In genomic region chr19:10335149-10336053, GRCh38 we compare ENCODE assay signal across 8 cellular contexts. TPM values are rescaled to one million over a fixed set of nuclear protein-coding genes. Genes with fewer than 3 reads are reported as not detected.
DNase-seq lines count a peak whose midpoint lies in the region; ATAC-seq and TF ChIP-seq lines count a peak whose summit lies in the region.

No MANE protein-coding gene starts in this region.

- DNase-seq in SJSA1 (ENCODE audit: low read depth in 1 of 2, low spot score in 2 of 2): no peak
- DNase-seq in fibroblast of villous mesenchyme (ENCODE audit: low read depth): no peak
- DNase-seq in progenitor cell of endocrine pancreas (ENCODE audit: low spot score, unreplicated experiment): no peak
- DNase-seq in NCI-H69 (lab: John Stamatoyannopoulos, UW): no peak
- DNase-seq in DMS 273 treated with DMSO at 0.1 percent for 48 hours (lab: John Stamatoyannopoulos, UW): no peak

- H3K4me3 ChIP-seq in BLaER1 (no peak overlapping the region), SJSA1 (peak overlapping the region; percentile 93), fibroblast of villous mesenchyme (ENCODE audit: low read depth, low read length) (peak overlapping the region; percentile 91)

- H3K4me1 ChIP-seq in BLaER1: peaks cover 50% of the 10 kb centered on the region
- peaks cover 19% of the 10 kb centered on the region for H3K4me1 ChIP-seq in SJSA1 (replicated peaks)

- no peaks in the 10 kb centered on the region for H3K9me3 ChIP-seq in BLaER1
- no peaks in the 10 kb centered on the region for H3K9me3 ChIP-seq in SJSA1 (replicated peaks)

- H3K4me2 ChIP-seq in BLaER1: no peak overlapping the region

- peaks cover 7% of the 10 kb centered on the region for H3K27me3 Mint-ChIP-seq in progenitor cell of endocrine pancreas

- H3K27me3 ChIP-seq in BLaER1 (no peaks in the 10 kb centered on the region), SJSA1 (replicated peaks) (no peaks in the 10 kb centered on the region)

- no peak for TF ChIP-seq POLR2A in GM18505 (IDR thresholded peaks at IDR 0.05; ENCODE audit: borderline replicate concordance, extremely low read depth, insufficient read depth, insufficient read length)

- peaks cover 26% of the 10 kb centered on the region for H4K20me1 ChIP-seq in BLaER1

- H3K4me3 Mint-ChIP-seq in progenitor cell of endocrine pancreas (ENCODE audit: low read depth): peak overlapping the region; percentile 96

- H3K27ac Mint-ChIP-seq in progenitor cell of endocrine pancreas: no peak overlapping the region

- no peak for ATAC-seq in GM18505 (IDR thresholded peaks at IDR 0.05; ENCODE audit: unreplicated experiment)
- ATAC-seq in GM19023 (IDR thresholded peaks at IDR 0.05; ENCODE audit: unreplicated experiment): no peak

- no peaks in the 10 kb centered on the region for H3K36me3 Mint-ChIP-seq in progenitor cell of endocrine pancreas (ENCODE audit: insufficient read depth)

- TF ChIP-seq CTCF in fibroblast of villous mesenchyme (IDR thresholded peaks at IDR 0.05; ENCODE audit: insufficient read depth, low read depth, low read length) (no peak), progenitor cell of endocrine pancreas (IDR thresholded peaks at IDR 0.05; ENCODE audit: unreplicated experiment) (no peak)

- 0 out of 2 replicates have a peak overlapping the region, but pooled peaks have one; percentile 9 for H3K27ac ChIP-seq in BLaER1
- H3K27ac ChIP-seq in SJSA1: no peak overlapping the region

- H3K36me3 ChIP-seq in BLaER1 (peaks cover 22% of the 10 kb centered on the region), SJSA1 (peaks cover 23% of the 10 kb centered on the region)

- H3K9me3 Mint-ChIP-seq in progenitor cell of endocrine pancreas (ENCODE audit: low read depth): no peaks in the 10 kb centered on the region

- H3K4me1 Mint-ChIP-seq in progenitor cell of endocrine pancreas (ENCODE audit: low read depth): peaks cover 12% of the 10 kb centered on the region

- H3K9ac ChIP-seq in BLaER1: no peak overlapping the region

RNA-seq across cellular contexts. Expression of gene RAVER1, which starts 2.1 kb away (rescaled TPM):
- 27.3 and 36.4 TPM in 2 replicates for total RNA-seq in SJSA1 (2014; rRNA removed; shearing (Covaris generic))
- total RNA-seq in fibroblast of villous mesenchyme: 10.4 and 11.0 TPM in 2 replicates
- total RNA-seq in progenitor cell of endocrine pancreas: 50.5 and 53.4 TPM in 2 replicates

RNA-seq across cellular contexts. Expression of gene ICAM3, which starts 4.0 kb away (rescaled TPM):
- 6.0 and 8.1 TPM in 2 replicates for total RNA-seq in SJSA1 (2014; rRNA removed; shearing (Covaris generic))
- total RNA-seq in fibroblast of villous mesenchyme (4.3 and 7.4 TPM in 2 replicates), progenitor cell of endocrine pancreas (5.1 and 6.3 TPM in 2 replicates)

RNA-seq across cellular contexts. Expression of gene FDX2, which starts 19.6 kb away (rescaled TPM):
- total RNA-seq in SJSA1 (2014; rRNA removed; shearing (Covaris generic)): 25.5 and 84.1 TPM in 2 replicates
- total RNA-seq in fibroblast of villous mesenchyme: 24.2 and 30.3 TPM in 2 replicates
- total RNA-seq in progenitor cell of endocrine pancreas: 23.2 and 24.7 TPM in 2 replicates

RNA-seq across cellular contexts. Expression of gene ZGLP1, which starts 25.8 kb away (rescaled TPM):
- 1.2 TPM in 1 of 2 replicates, not detected in the other for total RNA-seq in SJSA1 (2014; rRNA removed; shearing (Covaris generic))
- 0.32 and 0.43 TPM in 2 replicates for total RNA-seq in fibroblast of villous mesenchyme
- total RNA-seq in progenitor cell of endocrine pancreas: 20.0 and 26.8 TPM in 2 replicates

RNA-seq across cellular contexts. Expression of gene TYK2, which starts 45.0 kb away (rescaled TPM):
- total RNA-seq in SJSA1 (2014; rRNA removed; shearing (Covaris generic)): 62.3 and 72.4 TPM in 2 replicates
- 83.8 and 96.6 TPM in 2 replicates for total RNA-seq in fibroblast of villous mesenchyme
- total RNA-seq in progenitor cell of endocrine pancreas: 147 and 148 TPM in 2 replicates
